Comparison of ENCODE assay signal across 16 cellular contexts in genomic region chr1:19421365-19421764, GRCh38.
DNase-seq lines count a peak whose midpoint lies in the region; ATAC-seq and TF ChIP-seq lines count a peak whose summit lies in the region.
"Had no signal": no experiment of that assay in that cellular context is flagged by ENCODE, and none has a peak within 500 bp of the region (broad histone marks: within the 10 kb centered on the region; RNA-seq: fewer than 3 reads in every experiment).

No MANE protein-coding gene starts in this region.

- dilution Hi-C loops in IMR-90 (cut with HindIII; ENCODE audit: low sequenced_read_pairs, unreplicated experiment), result no loop called here

- H3K36me3 Mint-ChIP-seq in CD4-positive, alpha-beta T cell (ENCODE audit: low read depth), result peaks cover 61% of the 10 kb centered on the region
- peaks cover 24% of the 10 kb centered on the region for H3K36me3 Mint-ChIP-seq in endodermal cell (ENCODE audit: low read depth)

- H3K27ac ChIP-seq in CD4-positive, alpha-beta T cell (ENCODE audit: low read depth, low read length), result no peak overlapping the region
- H3K27ac ChIP-seq in IMR-90 (ENCODE audit: insufficient read depth, low read length) (no peak overlapping the region), endodermal cell (ENCODE audit: low read depth, low read length) (no peak overlapping the region), trophoblast cell (ENCODE audit: low read depth, low read length) (no peak overlapping the region)
- H3K27ac ChIP-seq: foreskin keratinocyte, ovary had no signal

- TF ChIP-seq RAD21 in IMR-90 (IDR thresholded peaks at IDR 0.05; ENCODE audit: low read length), result no peak

- no peak overlapping the region for H2BK12ac ChIP-seq in trophoblast cell (ENCODE audit: low read length)

- 60% methylated on average over 1 of the region's 4 CpGs; no CpG with 5 or more reads in 1 of the 2 experiments for WGBS in IMR-90 (ENCODE audit: extremely low coverage in 2 of 2, insufficient read length in 1 of 2), 2 experiments
- WGBS in endodermal cell (ENCODE audit: insufficient coverage in 1 of 2, insufficient read length in 1 of 2), 2 experiments, result 94 to 96% methylated on average over 3 to 4 of the region's 4 CpGs
- WGBS in trophoblast cell (ENCODE audit: extremely low coverage, insufficient coverage, insufficient read length), result no CpG with 5 or more reads among the region's 4 CpGs

- H3K14ac ChIP-seq in IMR-90 (replicated peaks; ENCODE audit: low read depth, low read length) (0 out of 2 replicates have a peak overlapping the region, but pooled peaks have one; percentile 50), trophoblast cell (ENCODE audit: low read length) (no peak overlapping the region)

- BruUV-seq in IMR-90 (replicated peaks; lab: Mats Ljungman, UMichigan), result no TSS peak

- H3K4me3 ChIP-seq in IMR-90 (ENCODE audit: insufficient read depth, low read depth, low read length), result no peak overlapping the region
- no peak overlapping the region for H3K4me3 ChIP-seq in endodermal cell (ENCODE audit: low read length)
- no peak overlapping the region for H3K4me3 ChIP-seq in trophoblast cell (ENCODE audit: low read depth, low read length)
- H3K4me3 ChIP-seq: ovary had no signal

- no peak overlapping the region; the same call in 1 of the 2 replicates for H3K9ac ChIP-seq in IMR-90 (ENCODE audit: low read depth, low read length)
- H3K9ac ChIP-seq in endodermal cell (ENCODE audit: extremely low read depth, low read length, poor library complexity, severe bottlenecking), result no peak overlapping the region
- H3K9ac ChIP-seq in trophoblast cell (ENCODE audit: low read length), result no peak overlapping the region

- H4K91ac ChIP-seq in IMR-90 (ENCODE audit: insufficient read depth, low read depth, low read length) (no peak overlapping the region), trophoblast cell (ENCODE audit: low read depth, low read length) (no peak overlapping the region)

- peak overlapping the region; percentile 62; the same call in 1 of the 2 replicates for H3K18ac ChIP-seq in IMR-90 (ENCODE audit: low read depth, low read length)
- H3K18ac ChIP-seq in trophoblast cell (ENCODE audit: low read length), result no peak overlapping the region

- no peak overlapping the region for H3K4me3 Mint-ChIP-seq in CD4-positive, alpha-beta T cell
- no peak overlapping the region for H3K4me3 Mint-ChIP-seq in endodermal cell

- DNase-seq in CD4-positive, alpha-beta T cell, result no peak
- DNase-seq in IMR-90 (no peak), endodermal cell (no peak), trophoblast cell (no peak), NCI-H2227 treated with DMSO at 0.1 percent for 48 hours (lab: John Stamatoyannopoulos, UW) (no peak)
- DNase-seq: activated CD4-positive, CD25-positive, alpha-beta regulatory T cell treated with anti-CD3 and anti-CD28 coated beads, Interleukin-2, amount 50 U/mL, for 72 hours; effector CD8-positive, alpha-beta T cell; foreskin keratinocyte; NCI-H187 treated with DMSO at 0.1 percent for 48 hours; NCI-H524; RPMI8226; T-helper 2 cell had no signal

- H3K27ac Mint-ChIP-seq in CD4-positive, alpha-beta T cell, result peak overlapping the region; percentile 65
- peak overlapping the region; percentile 75 for H3K27ac Mint-ChIP-seq in endodermal cell

- H4K12ac ChIP-seq in trophoblast cell (ENCODE audit: low read depth, low read length), result no peak overlapping the region

- TF ChIP-seq POLR2A in IMR-90 (IDR thresholded peaks at IDR 0.05; ENCODE audit: low read depth, low read length), result no peak

- H3K36me3 ChIP-seq in IMR-90 (ENCODE audit: control insufficient read depth, insufficient read depth, low read length), result peaks cover 18% of the 10 kb centered on the region
- H3K36me3 ChIP-seq in endodermal cell (ENCODE audit: control insufficient read depth, insufficient read depth, low read length), result peaks cover 31% of the 10 kb centered on the region
- H3K36me3 ChIP-seq in trophoblast cell (ENCODE audit: control insufficient read depth in 1 of 2, insufficient read depth in 2 of 2, low read length in 2 of 2), result peaks cover 20 to 29% of the 10 kb centered on the region in 2 experiments
- H3K36me3 ChIP-seq: ovary had no signal

- POLR2A ChIA-PET in CD4-positive, alpha-beta T cell (lab: Charles Lee), result no interaction called here
- POLR2A ChIA-PET in IMR-90 (lab: Charles Lee; ENCODE audit: unreplicated experiment), result no interaction called here

- H2AK5ac ChIP-seq in IMR-90 (ENCODE audit: low read depth, low read length) (no peak overlapping the region), trophoblast cell (ENCODE audit: low read length) (no peak overlapping the region)

- H2AFZ ChIP-seq in IMR-90 (replicated peaks; ENCODE audit: low read length, poor library complexity) (no peak overlapping the region), trophoblast cell (ENCODE audit: insufficient read depth, low read length, poor library complexity) (no peak overlapping the region)

- H3K79me2 ChIP-seq in trophoblast cell (ENCODE audit: control insufficient read depth, insufficient read depth, low read length, poor library complexity), result peaks cover 15% of the 10 kb centered on the region

- in situ Hi-C loops in IMR-90 (cut with MboI; ENCODE audit: low sequenced_read_pairs), result no loop called here

- no peak overlapping the region for H4K8ac ChIP-seq in IMR-90 (ENCODE audit: low read depth in 2 of 2, low read length in 2 of 2)
- no peak overlapping the region for H4K8ac ChIP-seq in trophoblast cell (ENCODE audit: low read depth, low read length)

- TF ChIP-seq CTCF in CD4-positive, alpha-beta T cell (IDR thresholded peaks at IDR 0.05), result no peak
- TF ChIP-seq CTCF in IMR-90 (conservative IDR thresholded peaks at IDR 0.05; ENCODE audit: low read depth, low read length), result no peak
- TF ChIP-seq CTCF in endodermal cell (conservative IDR thresholded peaks at IDR 0.05), result no peak

- no peaks in the 10 kb centered on the region for H3K27me3 ChIP-seq in CD4-positive, alpha-beta T cell (ENCODE audit: control insufficient read depth, insufficient read depth, low read length)
- H3K27me3 ChIP-seq in IMR-90 (ENCODE audit: control insufficient read depth, insufficient read depth, low read length), result no peaks in the 10 kb centered on the region
- H3K27me3 ChIP-seq in endodermal cell (ENCODE audit: control insufficient read depth, insufficient read depth, low read length, poor library complexity, severe bottlenecking), result no peaks in the 10 kb centered on the region
- no peaks in the 10 kb centered on the region for H3K27me3 ChIP-seq in trophoblast cell (ENCODE audit: insufficient read depth, low read length)
- H3K27me3 ChIP-seq: foreskin keratinocyte, ovary had no signal

- peaks cover 86% of the 10 kb centered on the region for H3K4me1 Mint-ChIP-seq in CD4-positive, alpha-beta T cell (ENCODE audit: low read depth)
- no peaks in the 10 kb centered on the region for H3K4me1 Mint-ChIP-seq in endodermal cell

- no peak overlapping the region for H2BK15ac ChIP-seq in IMR-90 (ENCODE audit: low read depth, low read length)

- H2AK9ac ChIP-seq in IMR-90 (replicated peaks; ENCODE audit: low read depth, low read length, poor library complexity), result no peak overlapping the region

- no peak overlapping the region for H2BK20ac ChIP-seq in IMR-90 (ENCODE audit: low read depth, low read length)

- intact Hi-C loops in CD4-positive, alpha-beta T cell (cut with DNase I, micrococcal nuclease), result no loop called here
- intact Hi-C loops in IMR-90 (cut with micrococcal nuclease), result no loop called here

- H3K4me1 ChIP-seq in IMR-90 (ENCODE audit: control insufficient read depth, insufficient read depth, low read length), result peaks cover 47% of the 10 kb centered on the region
- no peaks in the 10 kb centered on the region for H3K4me1 ChIP-seq in endodermal cell (ENCODE audit: control insufficient read depth, insufficient read depth, low read length)
- H3K4me1 ChIP-seq in trophoblast cell (ENCODE audit: control insufficient read depth in 1 of 2, insufficient read depth in 2 of 2, low read length in 2 of 2), result peaks cover 0 to 2% of the 10 kb centered on the region in 2 experiments

- peak overlapping the region; percentile 54; the same call in 1 of the 2 replicates for H4K5ac ChIP-seq in IMR-90 (ENCODE audit: low read depth, low read length)

- peaks cover 50% of the 10 kb centered on the region for H3K9me1 ChIP-seq in IMR-90 (ENCODE audit: insufficient read depth, low read length)

- no peak overlapping the region for H3K4ac ChIP-seq in IMR-90 (ENCODE audit: low read depth, low read length)
- H3K4ac ChIP-seq in trophoblast cell (ENCODE audit: low read depth, low read length), result peak overlapping the region; percentile 76

- peaks cover 93% of the 10 kb centered on the region for H4K20me1 ChIP-seq in IMR-90 (ENCODE audit: insufficient read depth, low read length)

- H2BK5ac ChIP-seq in IMR-90 (ENCODE audit: low read depth, low read length, poor library complexity, severe bottlenecking) (no peak overlapping the region), trophoblast cell (ENCODE audit: low read depth, low read length, poor library complexity) (no peak overlapping the region)

- no peaks in the 10 kb centered on the region for H3K27me3 Mint-ChIP-seq in CD4-positive, alpha-beta T cell
- H3K27me3 Mint-ChIP-seq in endodermal cell (ENCODE audit: insufficient read depth), result no peaks in the 10 kb centered on the region

- H3K9me3 ChIP-seq in CD4-positive, alpha-beta T cell (ENCODE audit: control insufficient read depth, low read length), result no peaks in the 10 kb centered on the region
- H3K9me3 ChIP-seq in IMR-90 (ENCODE audit: control insufficient read depth, insufficient read depth, low read length), result no peaks in the 10 kb centered on the region
- no peaks in the 10 kb centered on the region for H3K9me3 ChIP-seq in endodermal cell (ENCODE audit: control insufficient read depth, low read length)
- no peaks in the 10 kb centered on the region for H3K9me3 ChIP-seq in trophoblast cell (ENCODE audit: insufficient read depth, low read depth, low read length)
- H3K9me3 ChIP-seq: ovary had no signal

- H3K4me2 ChIP-seq in IMR-90 (ENCODE audit: low read depth, low read length), result no peak overlapping the region
- no peak overlapping the region for H3K4me2 ChIP-seq in trophoblast cell (ENCODE audit: low read length)

- 0 out of 2 replicates have a peak overlapping the region, but pooled peaks have one; percentile 24 for H2BK120ac ChIP-seq in IMR-90 (ENCODE audit: low read depth, low read length)
- no peak overlapping the region for H2BK120ac ChIP-seq in trophoblast cell (ENCODE audit: insufficient read depth, low read length, poor library complexity)

- no peak for ATAC-seq in CD4-positive, alpha-beta T cell (ENCODE audit: poor library complexity)
- ATAC-seq in IMR-90 (ENCODE audit: low read depth) (no peak), GM18861 (IDR thresholded peaks at IDR 0.05; ENCODE audit: unreplicated experiment) (no peak), HG03432 (IDR thresholded peaks at IDR 0.05; ENCODE audit: unreplicated experiment) (no peak), HG02870 (IDR thresholded peaks at IDR 0.05; ENCODE audit: unreplicated experiment) (no peak)
- ATAC-seq: foreskin keratinocyte had no signal

- H3K56ac ChIP-seq in IMR-90 (ENCODE audit: extremely low read depth, insufficient read depth, low read length), result no peak overlapping the region

- peaks cover 41 to 94% of the 10 kb centered on the region in 2 experiments for H3K79me1 ChIP-seq in IMR-90 (ENCODE audit: low read depth in 1 of 2, low read length in 2 of 2)
- H3K79me1 ChIP-seq in trophoblast cell (ENCODE audit: low read length), result no peaks in the 10 kb centered on the region

- CTCF ChIA-PET in CD4-positive, alpha-beta T cell (lab: Charles Lee), result interaction anchor here (1.5 kb wide), 1 partner anchor 161 kb away, joined by 3 read pairs; no protein-coding TSS in a partner anchor
- CTCF ChIA-PET in IMR-90 (lab: Yijun Ruan, JAX), result interaction anchor here (1.2 kb wide), 1 partner anchor 23 kb away, joined by 3 read pairs; no protein-coding TSS in a partner anchor

- H3K23ac ChIP-seq in IMR-90 (ENCODE audit: low read depth, low read length) (peak overlapping the region; percentile 61; the same call in 1 of the 2 replicates), trophoblast cell (ENCODE audit: low read length) (no peak overlapping the region)

- no peaks in the 10 kb centered on the region for H3K9me3 Mint-ChIP-seq in CD4-positive, alpha-beta T cell
- no peaks in the 10 kb centered on the region for H3K9me3 Mint-ChIP-seq in endodermal cell
